Comparison of ENCODE assay signal across 2 cellular contexts in the genomic region with DNA sequence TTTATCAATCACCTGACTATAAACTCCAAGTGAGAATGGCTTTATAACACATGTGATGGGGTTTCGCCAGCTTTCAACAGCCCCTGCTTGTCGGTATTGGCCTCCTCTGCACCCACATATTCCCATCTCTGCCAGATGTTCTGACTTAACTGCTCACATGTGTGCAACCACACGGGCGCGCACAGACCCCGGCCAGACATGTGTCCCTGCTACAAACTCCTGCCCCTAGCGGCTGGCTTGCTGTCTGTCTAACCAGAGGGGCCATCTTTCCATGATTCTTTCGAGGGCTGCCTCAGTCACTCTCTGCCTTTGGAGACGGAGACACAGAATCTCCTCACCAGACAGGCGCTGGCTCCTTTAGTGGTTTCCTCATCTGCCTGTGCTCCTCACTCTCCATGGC.
TF ChIP-seq lines count a peak whose summit lies in the region.

No MANE protein-coding gene starts in this region.

TF ChIP-seq in GM23338, 12 proteins besides CTCF, POLR2A, EP300 and RAD21 (continued from another document):
- TF ChIP-seq, protein P1, sequence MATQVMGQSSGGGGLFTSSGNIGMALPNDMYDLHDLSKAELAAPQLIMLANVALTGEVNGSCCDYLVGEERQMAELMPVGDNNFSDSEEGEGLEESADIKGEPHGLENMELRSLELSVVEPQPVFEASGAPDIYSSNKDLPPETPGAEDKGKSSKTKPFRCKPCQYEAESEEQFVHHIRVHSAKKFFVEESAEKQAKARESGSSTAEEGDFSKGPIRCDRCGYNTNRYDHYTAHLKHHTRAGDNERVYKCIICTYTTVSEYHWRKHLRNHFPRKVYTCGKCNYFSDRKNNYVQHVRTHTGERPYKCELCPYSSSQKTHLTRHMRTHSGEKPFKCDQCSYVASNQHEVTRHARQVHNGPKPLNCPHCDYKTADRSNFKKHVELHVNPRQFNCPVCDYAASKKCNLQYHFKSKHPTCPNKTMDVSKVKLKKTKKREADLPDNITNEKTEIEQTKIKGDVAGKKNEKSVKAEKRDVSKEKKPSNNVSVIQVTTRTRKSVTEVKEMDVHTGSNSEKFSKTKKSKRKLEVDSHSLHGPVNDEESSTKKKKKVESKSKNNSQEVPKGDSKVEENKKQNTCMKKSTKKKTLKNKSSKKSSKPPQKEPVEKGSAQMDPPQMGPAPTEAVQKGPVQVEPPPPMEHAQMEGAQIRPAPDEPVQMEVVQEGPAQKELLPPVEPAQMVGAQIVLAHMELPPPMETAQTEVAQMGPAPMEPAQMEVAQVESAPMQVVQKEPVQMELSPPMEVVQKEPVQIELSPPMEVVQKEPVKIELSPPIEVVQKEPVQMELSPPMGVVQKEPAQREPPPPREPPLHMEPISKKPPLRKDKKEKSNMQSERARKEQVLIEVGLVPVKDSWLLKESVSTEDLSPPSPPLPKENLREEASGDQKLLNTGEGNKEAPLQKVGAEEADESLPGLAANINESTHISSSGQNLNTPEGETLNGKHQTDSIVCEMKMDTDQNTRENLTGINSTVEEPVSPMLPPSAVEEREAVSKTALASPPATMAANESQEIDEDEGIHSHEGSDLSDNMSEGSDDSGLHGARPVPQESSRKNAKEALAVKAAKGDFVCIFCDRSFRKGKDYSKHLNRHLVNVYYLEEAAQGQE (IDR thresholded peaks at IDR 0.05; ENCODE audit: unreplicated experiment): no peak
- TF ChIP-seq STAT1 (IDR thresholded peaks at IDR 0.05; ENCODE audit: unreplicated experiment) (no peak), POLR2AphosphoS5 (IDR thresholded peaks at IDR 0.05; ENCODE audit: low read depth) (no peak), EZH2phosphoT487 (IDR thresholded peaks at IDR 0.05; ENCODE audit: unreplicated experiment) (no peak), CREB1 (CRISPR knock-in tag; IDR thresholded peaks at IDR 0.05; ENCODE audit: low read depth) (no peak), ZNF331 (CRISPR knock-in tag; IDR thresholded peaks at IDR 0.05; ENCODE audit: low read depth) (no peak)
- TF ChIP-seq, protein P2, sequence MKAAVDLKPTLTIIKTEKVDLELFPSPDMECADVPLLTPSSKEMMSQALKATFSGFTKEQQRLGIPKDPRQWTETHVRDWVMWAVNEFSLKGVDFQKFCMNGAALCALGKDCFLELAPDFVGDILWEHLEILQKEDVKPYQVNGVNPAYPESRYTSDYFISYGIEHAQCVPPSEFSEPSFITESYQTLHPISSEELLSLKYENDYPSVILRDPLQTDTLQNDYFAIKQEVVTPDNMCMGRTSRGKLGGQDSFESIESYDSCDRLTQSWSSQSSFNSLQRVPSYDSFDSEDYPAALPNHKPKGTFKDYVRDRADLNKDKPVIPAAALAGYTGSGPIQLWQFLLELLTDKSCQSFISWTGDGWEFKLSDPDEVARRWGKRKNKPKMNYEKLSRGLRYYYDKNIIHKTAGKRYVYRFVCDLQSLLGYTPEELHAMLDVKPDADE (IDR thresholded peaks at IDR 0.05): no peak
- TF ChIP-seq, protein P3, sequence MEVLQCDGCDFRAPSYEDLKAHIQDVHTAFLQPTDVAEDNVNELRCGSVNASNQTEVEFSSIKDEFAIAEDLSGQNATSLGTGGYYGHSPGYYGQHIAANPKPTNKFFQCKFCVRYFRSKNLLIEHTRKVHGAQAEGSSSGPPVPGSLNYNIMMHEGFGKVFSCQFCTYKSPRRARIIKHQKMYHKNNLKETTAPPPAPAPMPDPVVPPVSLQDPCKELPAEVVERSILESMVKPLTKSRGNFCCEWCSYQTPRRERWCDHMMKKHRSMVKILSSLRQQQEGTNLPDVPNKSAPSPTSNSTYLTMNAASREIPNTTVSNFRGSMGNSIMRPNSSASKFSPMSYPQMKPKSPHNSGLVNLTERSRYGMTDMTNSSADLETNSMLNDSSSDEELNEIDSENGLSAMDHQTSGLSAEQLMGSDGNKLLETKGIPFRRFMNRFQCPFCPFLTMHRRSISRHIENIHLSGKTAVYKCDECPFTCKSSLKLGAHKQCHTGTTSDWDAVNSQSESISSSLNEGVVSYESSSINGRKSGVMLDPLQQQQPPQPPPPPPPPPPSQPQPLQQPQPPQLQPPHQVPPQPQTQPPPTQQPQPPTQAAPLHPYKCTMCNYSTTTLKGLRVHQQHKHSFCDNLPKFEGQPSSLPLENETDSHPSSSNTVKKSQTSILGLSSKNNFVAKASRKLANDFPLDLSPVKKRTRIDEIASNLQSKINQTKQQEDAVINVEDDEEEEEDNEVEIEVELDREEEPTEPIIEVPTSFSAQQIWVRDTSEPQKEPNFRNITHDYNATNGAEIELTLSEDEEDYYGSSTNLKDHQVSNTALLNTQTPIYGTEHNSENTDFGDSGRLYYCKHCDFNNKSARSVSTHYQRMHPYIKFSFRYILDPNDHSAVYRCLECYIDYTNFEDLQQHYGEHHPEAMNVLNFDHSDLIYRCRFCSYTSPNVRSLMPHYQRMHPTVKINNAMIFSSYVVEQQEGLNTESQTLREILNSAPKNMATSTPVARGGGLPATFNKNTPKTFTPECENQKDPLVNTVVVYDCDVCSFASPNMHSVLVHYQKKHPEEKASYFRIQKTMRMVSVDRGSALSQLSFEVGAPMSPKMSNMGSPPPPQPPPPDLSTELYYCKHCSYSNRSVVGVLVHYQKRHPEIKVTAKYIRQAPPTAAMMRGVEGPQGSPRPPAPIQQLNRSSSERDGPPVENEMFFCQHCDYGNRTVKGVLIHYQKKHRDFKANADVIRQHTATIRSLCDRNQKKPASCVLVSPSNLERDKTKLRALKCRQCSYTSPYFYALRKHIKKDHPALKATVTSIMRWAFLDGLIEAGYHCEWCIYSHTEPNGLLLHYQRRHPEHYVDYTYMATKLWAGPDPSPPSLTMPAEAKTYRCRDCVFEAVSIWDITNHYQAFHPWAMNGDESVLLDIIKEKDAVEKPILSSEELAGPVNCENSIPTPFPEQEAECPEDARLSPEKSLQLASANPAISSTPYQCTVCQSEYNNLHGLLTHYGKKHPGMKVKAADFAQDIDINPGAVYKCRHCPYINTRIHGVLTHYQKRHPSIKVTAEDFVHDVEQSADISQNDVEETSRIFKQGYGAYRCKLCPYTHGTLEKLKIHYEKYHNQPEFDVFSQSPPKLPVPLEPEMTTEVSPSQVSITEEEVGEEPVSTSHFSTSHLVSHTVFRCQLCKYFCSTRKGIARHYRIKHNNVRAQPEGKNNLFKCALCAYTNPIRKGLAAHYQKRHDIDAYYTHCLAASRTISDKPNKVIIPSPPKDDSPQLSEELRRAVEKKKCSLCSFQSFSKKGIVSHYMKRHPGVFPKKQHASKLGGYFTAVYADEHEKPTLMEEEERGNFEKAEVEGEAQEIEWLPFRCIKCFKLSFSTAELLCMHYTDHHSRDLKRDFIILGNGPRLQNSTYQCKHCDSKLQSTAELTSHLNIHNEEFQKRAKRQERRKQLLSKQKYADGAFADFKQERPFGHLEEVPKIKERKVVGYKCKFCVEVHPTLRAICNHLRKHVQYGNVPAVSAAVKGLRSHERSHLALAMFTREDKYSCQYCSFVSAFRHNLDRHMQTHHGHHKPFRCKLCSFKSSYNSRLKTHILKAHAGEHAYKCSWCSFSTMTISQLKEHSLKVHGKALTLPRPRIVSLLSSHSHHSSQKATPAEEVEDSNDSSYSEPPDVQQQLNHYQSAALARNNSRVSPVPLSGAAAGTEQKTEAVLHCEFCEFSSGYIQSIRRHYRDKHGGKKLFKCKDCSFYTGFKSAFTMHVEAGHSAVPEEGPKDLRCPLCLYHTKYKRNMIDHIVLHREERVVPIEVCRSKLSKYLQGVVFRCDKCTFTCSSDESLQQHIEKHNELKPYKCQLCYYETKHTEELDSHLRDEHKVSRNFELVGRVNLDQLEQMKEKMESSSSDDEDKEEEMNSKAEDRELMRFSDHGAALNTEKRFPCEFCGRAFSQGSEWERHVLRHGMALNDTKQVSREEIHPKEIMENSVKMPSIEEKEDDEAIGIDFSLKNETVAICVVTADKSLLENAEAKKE (CRISPR knock-in tag; IDR thresholded peaks at IDR 0.05): no peak

TF ChIP-seq in SK-N-SH treated with all-trans-retinoic acid at 6 μM for 48 hours, 23 proteins besides CTCF, POLR2A, EP300 and RAD21 (continued from another document):
- TF ChIP-seq, protein P4, sequence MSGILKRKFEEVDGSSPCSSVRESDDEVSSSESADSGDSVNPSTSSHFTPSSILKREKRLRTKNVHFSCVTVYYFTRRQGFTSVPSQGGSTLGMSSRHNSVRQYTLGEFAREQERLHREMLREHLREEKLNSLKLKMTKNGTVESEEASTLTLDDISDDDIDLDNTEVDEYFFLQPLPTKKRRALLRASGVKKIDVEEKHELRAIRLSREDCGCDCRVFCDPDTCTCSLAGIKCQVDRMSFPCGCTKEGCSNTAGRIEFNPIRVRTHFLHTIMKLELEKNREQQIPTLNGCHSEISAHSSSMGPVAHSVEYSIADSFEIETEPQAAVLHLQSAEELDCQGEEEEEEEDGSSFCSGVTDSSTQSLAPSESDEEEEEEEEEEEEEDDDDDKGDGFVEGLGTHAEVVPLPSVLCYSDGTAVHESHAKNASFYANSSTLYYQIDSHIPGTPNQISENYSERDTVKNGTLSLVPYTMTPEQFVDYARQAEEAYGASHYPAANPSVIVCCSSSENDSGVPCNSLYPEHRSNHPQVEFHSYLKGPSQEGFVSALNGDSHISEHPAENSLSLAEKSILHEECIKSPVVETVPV (CRISPR knock-in tag; IDR thresholded peaks at IDR 0.05): no peak
- no peak for TF ChIP-seq ESRRG (CRISPR knock-in tag; IDR thresholded peaks at IDR 0.05)
